1 cellular context compared by ENCODE assay signal in the genomic region with DNA sequence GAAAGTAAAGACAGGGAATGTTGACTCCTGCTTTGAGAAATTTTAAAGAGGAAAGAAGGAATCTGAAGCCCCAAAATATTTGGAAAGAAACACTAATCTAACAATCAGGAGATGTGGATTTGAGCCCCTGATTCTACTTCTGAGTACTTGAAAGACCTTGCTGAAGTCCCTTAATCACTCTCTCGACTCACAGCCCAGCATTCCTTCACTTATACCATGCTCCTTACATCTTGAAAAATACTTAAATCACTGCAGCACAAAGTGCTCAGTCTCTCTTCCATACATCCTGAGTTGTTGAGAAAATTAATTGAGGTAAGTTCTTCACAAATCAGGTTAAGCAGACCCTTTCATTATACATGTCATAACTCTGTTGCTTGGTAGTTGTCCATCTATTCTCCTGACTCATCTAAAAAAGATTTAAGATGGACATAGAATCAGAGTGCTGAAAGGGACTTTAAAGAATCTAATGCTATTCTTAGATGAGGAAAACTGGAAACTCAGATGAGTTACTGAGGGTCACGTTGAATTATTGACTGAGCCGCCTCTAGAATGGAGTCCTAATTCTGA.
TF ChIP-seq lines count a peak whose summit lies in the region.

No MANE protein-coding gene starts in this region.

TF ChIP-seq in IMR-90, 13 proteins besides CTCF, POLR2A, EP300 and RAD21:
- TF ChIP-seq CHD1 (IDR thresholded peaks at IDR 0.05; ENCODE audit: low read depth, low read length) (no peak), MAFK (IDR thresholded peaks at IDR 0.05; ENCODE audit: low read depth, low read length) (peak; percentile 48), BHLHE40 (IDR thresholded peaks at IDR 0.05; ENCODE audit: low read depth, low read length) (no peak), MXI1 (IDR thresholded peaks at IDR 0.05; ENCODE audit: borderline replicate concordance, low read depth, low read length) (no peak)
